8 cellular contexts compared by ENCODE assay signal in the genomic region with DNA sequence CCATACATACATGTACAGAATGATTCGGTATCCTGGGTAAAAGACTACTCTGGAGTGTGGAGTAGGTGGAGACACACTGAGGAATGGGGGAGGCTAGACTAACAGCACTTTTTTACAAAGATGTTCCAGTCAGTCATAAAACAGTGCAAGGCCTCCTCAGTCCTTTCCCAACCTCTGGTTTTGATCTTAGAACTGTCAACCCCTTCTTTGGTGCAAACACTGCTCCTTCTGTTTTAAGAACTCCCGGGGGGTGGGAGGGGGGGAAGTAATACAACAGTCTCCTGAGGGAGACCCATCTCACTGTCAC. TPM values are rescaled to one million over a fixed set of nuclear protein-coding genes. Genes with fewer than 3 reads are reported as not detected.
A peak's percentile ranks its signal among the peaks of the same experiment; 100 is the strongest.
DNase-seq lines count a peak whose midpoint lies in the region; ATAC-seq, FAIRE-seq and TF ChIP-seq lines count a peak whose summit lies in the region.

No MANE protein-coding gene starts in this region.

- POLR2A ChIA-PET in A549 (lab: Yijun Ruan, JAX) (interaction anchor here (1.1 to 1.7 kb wide), 3 partner anchors 17 to 69 kb away, joined by 3 to 22 read pairs (median 10); partner anchors contain the start of gene TP53BP1), IMR-90 (lab: Charles Lee; ENCODE audit: unreplicated experiment) (no interaction called here)

- TF ChIP-seq RAD21 in A549 (conservative IDR thresholded peaks at IDR 0.05 in 1 of 2, IDR thresholded peaks at IDR 0.05 in 1 of 2) (no peak), IMR-90 (IDR thresholded peaks at IDR 0.05; ENCODE audit: low read length) (no peak)

- peak overlapping the region; percentile 46 for H4K5ac ChIP-seq in IMR-90 (ENCODE audit: low read depth, low read length)

- no peaks in the 10 kb centered on the region for H4K20me1 ChIP-seq in IMR-90 (ENCODE audit: insufficient read depth, low read length)

- H3K56ac ChIP-seq in IMR-90 (ENCODE audit: extremely low read depth, insufficient read depth, low read length): 0 out of 2 replicates have a peak overlapping the region, but pooled peaks have one; percentile 77

- no peaks in the 10 kb centered on the region for H3K9me3 ChIP-seq in A549
- no peaks in the 10 kb centered on the region for H3K9me3 ChIP-seq in IMR-90 (ENCODE audit: control insufficient read depth, insufficient read depth, low read length)
- no peaks in the 10 kb centered on the region for H3K9me3 ChIP-seq in mononuclear cell (ENCODE audit: low read depth, low read length)

- no peak overlapping the region for H2AK9ac ChIP-seq in IMR-90 (replicated peaks; ENCODE audit: low read depth, low read length, poor library complexity)

- H3K9ac ChIP-seq in IMR-90 (ENCODE audit: low read depth, low read length): peak overlapping the region; percentile 70; the same call in 1 of the 2 replicates

- peaks cover 17% of the 10 kb centered on the region for H3K9me1 ChIP-seq in IMR-90 (ENCODE audit: insufficient read depth, low read length)

- 28% methylated on average over 2 of the region's 2 CpGs for WGBS in A549 (ENCODE audit: missing lambda C conversion rate)
- no CpG with 5 or more reads among the region's 2 CpGs for WGBS in IMR-90 (ENCODE audit: extremely low coverage in 2 of 2, insufficient read length in 1 of 2), 2 experiments

- peak overlapping the region; percentile 95 for H2AFZ ChIP-seq in IMR-90 (replicated peaks; ENCODE audit: low read length, poor library complexity)

- H2AK5ac ChIP-seq in IMR-90 (ENCODE audit: low read depth, low read length): peak overlapping the region; percentile 37; the same call in 1 of the 2 replicates

- no peak for DNase-seq in A549 (ENCODE audit: low read depth in 1 of 2, low spot score in 1 of 2)
- DNase-seq in IMR-90: no peak
- DNase-seq in cardiac fibroblast (ENCODE audit: low read depth in 2 of 2): peak in 1 of 2 donors; percentile 45
- no peak for DNase-seq in NOMO-1 treated with DMSO at 0.1 percent for 48 hours (lab: John Stamatoyannopoulos, UW; ENCODE audit: unreplicated experiment)
- DNase-seq in RCC 7860 (ENCODE audit: low spot score): no peak
- DNase-seq in DMS53 treated with DMSO at 0.1 percent for 48 hours (lab: John Stamatoyannopoulos, UW; ENCODE audit: unreplicated experiment): no peak

- in situ Hi-C loops in IMR-90 (cut with MboI; ENCODE audit: low sequenced_read_pairs): no loop called here

- H3K4me1 ChIP-seq in A549 (peaks cover 18% of the 10 kb centered on the region), IMR-90 (ENCODE audit: control insufficient read depth, insufficient read depth, low read length) (peaks cover 16% of the 10 kb centered on the region), mononuclear cell (ENCODE audit: insufficient read depth, low read length) (peaks cover 17% of the 10 kb centered on the region)

- H2BK20ac ChIP-seq in IMR-90 (ENCODE audit: low read depth, low read length): peak overlapping the region; percentile 8; the same call in 1 of the 2 replicates

- intact Hi-C loops in IMR-90 (cut with micrococcal nuclease): loop anchor here (2.0 to 10.0 kb wide), 2 partner anchors 69 to 265 kb away; partner anchors contain the start of gene ELL3

- H2BK120ac ChIP-seq in IMR-90 (ENCODE audit: low read depth, low read length): peak overlapping the region; percentile 70; the same call in 1 of the 2 replicates

- peak overlapping the region; percentile 56 for H3K4me3 ChIP-seq in A549
- peak overlapping the region; percentile 54 for H3K4me3 ChIP-seq in IMR-90 (ENCODE audit: insufficient read depth, low read depth, low read length)
- peak overlapping the region; percentile 46 to 63 for H3K4me3 ChIP-seq in cardiac fibroblast (replicated peaks in 1 of 2; ENCODE audit: low read depth in 2 of 2, low read length in 2 of 2)
- peak overlapping the region; percentile 65 for H3K4me3 ChIP-seq in mononuclear cell (ENCODE audit: low read length)

- no peak overlapping the region for H2BK15ac ChIP-seq in IMR-90 (ENCODE audit: low read depth, low read length)

- H3K23ac ChIP-seq in IMR-90 (ENCODE audit: low read depth, low read length): peak overlapping the region; percentile 85; the same call in 1 of the 2 replicates

- peak overlapping the region; percentile 44; the same call in 1 of the 2 replicates for H4K91ac ChIP-seq in IMR-90 (ENCODE audit: insufficient read depth, low read depth, low read length)

- CTCF ChIA-PET in A549 (lab: Yijun Ruan, JAX): interaction anchor here (3.0 to 6.3 kb wide), 2 partner anchors 11 to 69 kb away, joined by 13 to 30 read pairs; no protein-coding TSS in a partner anchor
- CTCF ChIA-PET in IMR-90 (lab: Yijun Ruan, JAX): interaction anchor here (1.5 to 1.9 kb wide), 3 partner anchors 10 to 138 kb away, joined by 3 to 4 read pairs (median 3); no protein-coding TSS in a partner anchor

- peak overlapping the region; percentile 83 for H3K4ac ChIP-seq in IMR-90 (ENCODE audit: low read depth, low read length)

- peak overlapping the region; percentile 78 for H3K4me2 ChIP-seq in A549
- peak overlapping the region; percentile 83 for H3K4me2 ChIP-seq in IMR-90 (ENCODE audit: low read depth, low read length)

- no peaks in the 10 kb centered on the region for H3K36me3 ChIP-seq in IMR-90 (ENCODE audit: control insufficient read depth, insufficient read depth, low read length)

- no peaks in the 10 kb centered on the region for H3K27me3 ChIP-seq in IMR-90 (ENCODE audit: control insufficient read depth, insufficient read depth, low read length)
- H3K27me3 ChIP-seq in mononuclear cell (ENCODE audit: insufficient read depth, low read length): no peaks in the 10 kb centered on the region

- H3K14ac ChIP-seq in IMR-90 (replicated peaks; ENCODE audit: low read depth, low read length): peak overlapping the region; percentile 76

- ATAC-seq in A549: no peak
- no peak for ATAC-seq in IMR-90 (ENCODE audit: low read depth)
- ATAC-seq in HG02623 (IDR thresholded peaks at IDR 0.05; ENCODE audit: unreplicated experiment): no peak

- TF ChIP-seq POLR2A in A549 (IDR thresholded peaks at IDR 0.05; ENCODE audit: low read length) (no peak), IMR-90 (IDR thresholded peaks at IDR 0.05; ENCODE audit: low read depth, low read length) (no peak)

- no TSS peak for BruUV-seq in IMR-90 (replicated peaks; lab: Mats Ljungman, UMichigan)

- peak overlapping the region; percentile 50 to 88; a peak in 2 of 4 replicates for H4K8ac ChIP-seq in IMR-90 (ENCODE audit: low read depth in 2 of 2, low read length in 2 of 2)

- TF ChIP-seq CTCF in A549 (IDR thresholded peaks at IDR 0.05): no peak
- TF ChIP-seq CTCF in IMR-90 (conservative IDR thresholded peaks at IDR 0.05; ENCODE audit: low read depth, low read length): no peak
- TF ChIP-seq CTCF in cardiac fibroblast (IDR thresholded peaks at IDR 0.05; ENCODE audit: low read depth, low read length): no peak

- dilution Hi-C loops in IMR-90 (cut with HindIII; ENCODE audit: low sequenced_read_pairs, unreplicated experiment): no loop called here

- peaks cover 0 to 15% of the 10 kb centered on the region in 2 experiments; a peak in 3 of 4 replicates for H3K79me1 ChIP-seq in IMR-90 (ENCODE audit: low read depth in 1 of 2, low read length in 2 of 2)

- no peak for TF ChIP-seq EP300 in A549 (IDR thresholded peaks at IDR 0.05)

- H3K27ac ChIP-seq in A549 (peak overlapping the region; percentile 82 to 87), IMR-90 (ENCODE audit: insufficient read depth, low read length) (peak overlapping the region; percentile 78; the same call in 1 of the 2 replicates)

- FAIRE-seq in A549 (lab: Jason Lieb, UNC): no peak
- no peak for FAIRE-seq in RCC 7860 (lab: Jason Lieb, UNC)

- H3K18ac ChIP-seq in IMR-90 (ENCODE audit: low read depth, low read length): peak overlapping the region; percentile 36; the same call in 1 of the 2 replicates

- H2BK5ac ChIP-seq in IMR-90 (ENCODE audit: low read depth, low read length, poor library complexity, severe bottlenecking): peak overlapping the region; percentile 82

TF ChIP-seq in A549, 52 proteins besides CTCF, POLR2A, EP300 and RAD21:
- TF ChIP-seq RFX5 (IDR thresholded peaks at IDR 0.05) (no peak), CHD4 (IDR thresholded peaks at IDR 0.05; ENCODE audit: borderline replicate concordance) (no peak), NR3C1 (IDR thresholded peaks at IDR 0.05) (no peak), RCOR1 (IDR thresholded peaks at IDR 0.05; ENCODE audit: low read depth, low read length) (no peak)

TF ChIP-seq in IMR-90, 13 proteins besides CTCF, POLR2A, EP300 and RAD21 (continues in another document):
- TF ChIP-seq CHD1 (IDR thresholded peaks at IDR 0.05; ENCODE audit: low read depth, low read length) (no peak), FOS (IDR thresholded peaks at IDR 0.05; ENCODE audit: low read depth, low read length) (no peak), NFE2L2 (IDR thresholded peaks at IDR 0.05; ENCODE audit: low read depth, low read length) (no peak), CEBPB (IDR thresholded peaks at IDR 0.05; ENCODE audit: low read depth, low read length) (no peak), RFX5 (IDR thresholded peaks at IDR 0.05; ENCODE audit: low read depth, low read length) (no peak), MXI1 (IDR thresholded peaks at IDR 0.05; ENCODE audit: borderline replicate concordance, low read depth, low read length) (no peak), BHLHE40 (IDR thresholded peaks at IDR 0.05; ENCODE audit: low read depth, low read length) (no peak), SMC3 (IDR thresholded peaks at IDR 0.05; ENCODE audit: low read depth, low read length) (no peak), RCOR1 (IDR thresholded peaks at IDR 0.05; ENCODE audit: insufficient replicate concordance, low read length) (no peak)

RNA-seq across cellular contexts. Expression of gene MAP1A, which starts 7.5 kb away (rescaled TPM):
- polyA plus RNA-seq in A549 (2011; rRNA removed) (0.43 and 0.48 TPM in 2 replicates), A549 (2017; fragmentation: RNase III; extraction: RNeasy Plus Mini Kit Qiagen cat#74134 plus additional on column Dnase treatment) (0.46 to 0.54 TPM (median 0.52 TPM) in 3 replicates), IMR-90 (2012; rRNA removed) (28.7 and 31.3 TPM in 2 replicates)
- polyA plus RNA-seq in A549 (2012; cell fraction: cytosol; rRNA removed): 0.32 and 0.36 TPM in 2 replicates
- polyA plus RNA-seq in A549 (2012; cell fraction: nucleus; rRNA removed): 0.73 and 1.0 TPM in 2 replicates
- polyA minus RNA-seq in A549 (2011; rRNA and poly(A)+ RNA removed): 2.1 and 2.2 TPM in 2 replicates
- total RNA-seq in IMR-90 (2012; rRNA removed) (47.2 and 48.2 TPM in 2 replicates), mononuclear cell (2.4 TPM)
- polyA plus RNA-seq in IMR-90 (2012; cell fraction: cytosol; rRNA removed): 15.3 and 17.4 TPM in 2 replicates
- 12.7 and 15.8 TPM in 2 replicates for polyA plus RNA-seq in IMR-90 (2012; cell fraction: nucleus; rRNA removed; ENCODE audit: low replicate concordance)

RNA-seq across cellular contexts. Expression of gene TP53BP1, which starts 16.9 kb away (rescaled TPM):
- polyA plus RNA-seq in A549 (2011; rRNA removed): 49.8 and 56.4 TPM in 2 replicates
- 15.0 and 15.7 TPM in 2 replicates for polyA plus RNA-seq in A549 (2012; cell fraction: cytosol; rRNA removed)
- 23.5 and 30.8 TPM in 2 replicates for polyA plus RNA-seq in A549 (2012; cell fraction: nucleus; rRNA removed)
- polyA plus RNA-seq in A549 (2017; fragmentation: RNase III; extraction: RNeasy Plus Mini Kit Qiagen cat#74134 plus additional on column Dnase treatment): 20.0 to 25.6 TPM (median 25.0 TPM) in 3 replicates
- 66.5 and 99.2 TPM in 2 replicates for polyA minus RNA-seq in A549 (2011; rRNA and poly(A)+ RNA removed)
- 64.5 and 73.9 TPM in 2 replicates for total RNA-seq in IMR-90 (2012; rRNA removed)
- 33.9 and 36.3 TPM in 2 replicates for polyA plus RNA-seq in IMR-90 (2012; rRNA removed)
- polyA plus RNA-seq in IMR-90 (2012; cell fraction: cytosol; rRNA removed): 15.6 and 19.1 TPM in 2 replicates
- 46.0 and 100 TPM in 2 replicates for polyA plus RNA-seq in IMR-90 (2012; cell fraction: nucleus; rRNA removed; ENCODE audit: low replicate concordance)
- total RNA-seq in mononuclear cell: 30.6 TPM

Comparison
In these comparisons a context has a peak if more than half of its experiments do, and no peak if none do; other contexts are left out.
1. RNA of gene MAP1A, which starts 7.5 kb away (total RNA-seq): 47.2 to 48.2 TPM in IMR-90; 2.4 TPM in mononuclear cell (single experiment); every median in the first group is over 10 times any median in the second.
2. Peak in every context shown above with its lines, with median percentiles within 50 percentile points of each other: H3K4me3 ChIP-seq.